Comparison of ENCODE assay signal across 9 cellular contexts in genomic region chr17:76716834-76717205, GRCh38. TPM values are rescaled to one million over a fixed set of nuclear protein-coding genes. Genes with fewer than 3 reads are reported as not detected.
DNase-seq lines count a peak whose midpoint lies in the region; ATAC-seq and TF ChIP-seq lines count a peak whose summit lies in the region.
"Had no signal": no experiment of that assay in that cellular context is flagged by ENCODE, and none has a peak within 500 bp of the region (broad histone marks: within the 10 kb centered on the region; RNA-seq: fewer than 3 reads in every experiment).

No MANE protein-coding gene starts in this region.

- no peak for TF ChIP-seq CTCF in heart right ventricle (IDR thresholded peaks at IDR 0.05)
- TF ChIP-seq CTCF in GM20000 (IDR thresholded peaks at IDR 0.05; ENCODE audit: extremely low read depth, missing control alignments): no peak

- intact Hi-C loops in heart right ventricle (cut with DNase I): loop anchor here in 2 of 10 donors (5.0 to 10.0 kb wide), 2 partner anchors 35 to 162 kb away; no protein-coding TSS in a partner anchor

- peaks cover 17 to 69% (median 55%) of the 10 kb centered on the region in 9 donors for H3K4me1 ChIP-seq in heart right ventricle
- peaks cover 0 to 27% (median 24%) of the 10 kb centered on the region in 5 donors for H3K4me1 ChIP-seq in subcutaneous abdominal adipose tissue (ENCODE audit: control insufficient read depth in 5 of 5, insufficient read depth in 5 of 5, low read length in 5 of 5)

- peak overlapping the region; percentile 91 for H3K27ac Mint-ChIP-seq in activated T-cell treated with anti-CD3 and anti-CD28 coated beads, Interleukin-2, amount 50 U/mL, for 24 hours
- peak overlapping the region; percentile 93 for H3K27ac Mint-ChIP-seq in activated naive CD8-positive, alpha-beta T cell

- no peak for ATAC-seq in activated T-cell treated with anti-CD3 and anti-CD28 coated beads, Interleukin-2, amount 50 U/mL, for 4 hours
- ATAC-seq in heart right ventricle (no peak), GM21619 (IDR thresholded peaks at IDR 0.05; ENCODE audit: unreplicated experiment) (no peak)

- H3K4me1 Mint-ChIP-seq in activated T-cell treated with anti-CD3 and anti-CD28 coated beads, Interleukin-2, amount 50 U/mL, for 24 hours (ENCODE audit: low read depth): peaks cover 57% of the 10 kb centered on the region
- H3K4me1 Mint-ChIP-seq in activated T-cell treated with anti-CD3 and anti-CD28 coated beads, Interleukin-2, amount 50 U/mL, for 4 hours (ENCODE audit: low read depth): peaks cover 41% of the 10 kb centered on the region
- H3K4me1 Mint-ChIP-seq in activated naive CD8-positive, alpha-beta T cell (ENCODE audit: low read depth): peaks cover 50% of the 10 kb centered on the region

- H3K9me3 Mint-ChIP-seq in activated T-cell treated with anti-CD3 and anti-CD28 coated beads, Interleukin-2, amount 50 U/mL, for 24 hours: no peaks in the 10 kb centered on the region
- no peaks in the 10 kb centered on the region for H3K9me3 Mint-ChIP-seq in activated T-cell treated with anti-CD3 and anti-CD28 coated beads, Interleukin-2, amount 50 U/mL, for 4 hours
- no peaks in the 10 kb centered on the region for H3K9me3 Mint-ChIP-seq in activated naive CD8-positive, alpha-beta T cell (ENCODE audit: low read depth)

- WGBS in heart right ventricle, 2 donors: 48 to 49% methylated on average over 6 of the region's 6 CpGs

- H3K4me3 ChIP-seq in heart right ventricle (peak overlapping the region in 1 of 10 donors; percentile 17), subcutaneous abdominal adipose tissue (ENCODE audit: low read depth in 1 of 5, low read length in 5 of 5) (no peak overlapping the region)

- H3K9me3 ChIP-seq in heart right ventricle (no peaks in the 10 kb centered on the region), subcutaneous abdominal adipose tissue (ENCODE audit: control insufficient read depth in 5 of 5, low read length in 5 of 5) (no peaks in the 10 kb centered on the region)

- H3K36me3 ChIP-seq in heart right ventricle: peaks cover 0 to 92% (median 54%) of the 10 kb centered on the region in 9 donors
- H3K36me3 ChIP-seq in subcutaneous abdominal adipose tissue (ENCODE audit: control insufficient read depth in 5 of 5, insufficient read depth in 5 of 5, low read length in 5 of 5): peaks cover 8 to 83% (median 77%) of the 10 kb centered on the region in 5 donors

- peak overlapping the region in 3 of 5 donors; percentile 21 to 75 (median 66) for H3K9ac ChIP-seq in subcutaneous abdominal adipose tissue (ENCODE audit: low read length in 5 of 5)

- no peaks in the 10 kb centered on the region for H3K27me3 Mint-ChIP-seq in activated T-cell treated with anti-CD3 and anti-CD28 coated beads, Interleukin-2, amount 50 U/mL, for 24 hours
- no peaks in the 10 kb centered on the region for H3K27me3 Mint-ChIP-seq in activated T-cell treated with anti-CD3 and anti-CD28 coated beads, Interleukin-2, amount 50 U/mL, for 4 hours (ENCODE audit: low read depth)
- no peaks in the 10 kb centered on the region for H3K27me3 Mint-ChIP-seq in activated naive CD8-positive, alpha-beta T cell

- peak overlapping the region; percentile 51 for H3K4me3 Mint-ChIP-seq in activated T-cell treated with anti-CD3 and anti-CD28 coated beads, Interleukin-2, amount 50 U/mL, for 24 hours
- H3K4me3 Mint-ChIP-seq in activated T-cell treated with anti-CD3 and anti-CD28 coated beads, Interleukin-2, amount 50 U/mL, for 4 hours: no peak overlapping the region
- H3K4me3 Mint-ChIP-seq in activated naive CD8-positive, alpha-beta T cell: peak overlapping the region; percentile 79

- H3K27ac ChIP-seq in heart right ventricle (peak overlapping the region in 9 of 10 donors; percentile 35 to 87 (median 66)), subcutaneous abdominal adipose tissue (ENCODE audit: low read depth, low read length) (peak overlapping the region; percentile 96)
- H3K27ac ChIP-seq: C4-2B had no signal

- no peaks in the 10 kb centered on the region for H3K27me3 ChIP-seq in heart right ventricle
- no peaks in the 10 kb centered on the region for H3K27me3 ChIP-seq in subcutaneous abdominal adipose tissue (ENCODE audit: control insufficient read depth in 5 of 5, insufficient read depth in 4 of 5, low read length in 5 of 5)

- H3K36me3 Mint-ChIP-seq in activated T-cell treated with anti-CD3 and anti-CD28 coated beads, Interleukin-2, amount 50 U/mL, for 24 hours (ENCODE audit: low read depth): peaks cover 90% of the 10 kb centered on the region
- peaks cover 49% of the 10 kb centered on the region for H3K36me3 Mint-ChIP-seq in activated T-cell treated with anti-CD3 and anti-CD28 coated beads, Interleukin-2, amount 50 U/mL, for 4 hours (ENCODE audit: insufficient read depth)
- peaks cover 6% of the 10 kb centered on the region for H3K36me3 Mint-ChIP-seq in activated naive CD8-positive, alpha-beta T cell

- DNase-seq in activated T-cell treated with anti-CD3 and anti-CD28 coated beads, Interleukin-2, amount 50 U/mL, for 24 hours: no peak
- no peak for DNase-seq in activated T-cell treated with anti-CD3 and anti-CD28 coated beads, Interleukin-2, amount 50 U/mL, for 4 hours
- DNase-seq in heart right ventricle (no peak), GM20000 (ENCODE audit: low spot score) (no peak), DMS79 treated with DMSO at 0.1 percent for 48 hours (lab: John Stamatoyannopoulos, UW) (no peak)

RNA-seq across cellular contexts. Expression of gene MXRA7, which starts 6.1 kb away (rescaled TPM):
- 1 to 10 TPM; 2.0 to 2.3 (median 2.0) TPM for total RNA-seq in activated T-cell treated with anti-CD3 and anti-CD28 coated beads, Interleukin-2, amount 50 U/mL, for 4 hours
- total RNA-seq in heart right ventricle: 100 to 1,000 TPM; 298 to 586 (median 488) TPM
- polyA plus RNA-seq in heart right ventricle: 100 to 1,000 TPM; 121 to 199 TPM

RNA-seq across cellular contexts. Expression of gene JMJD6, which starts 9.6 kb away (rescaled TPM):
- total RNA-seq in activated T-cell treated with anti-CD3 and anti-CD28 coated beads, Interleukin-2, amount 50 U/mL, for 4 hours: 10 to 100 TPM; 67.3 to 73.2 (median 68.7) TPM
- 10 to 100 TPM; 34.6 to 79.3 (median 43.2) TPM for total RNA-seq in heart right ventricle
- 10 to 100 TPM; 36.1 to 56.5 TPM for polyA plus RNA-seq in heart right ventricle

RNA-seq across cellular contexts. Expression of gene METTL23, which starts 9.8 kb away (rescaled TPM):
- 10 to 100 TPM; 31.4 to 34.4 (median 31.5) TPM for total RNA-seq in activated T-cell treated with anti-CD3 and anti-CD28 coated beads, Interleukin-2, amount 50 U/mL, for 4 hours
- total RNA-seq in heart right ventricle: 10 to 100 TPM; 18.0 to 29.9 (median 24.7) TPM
- polyA plus RNA-seq in heart right ventricle: 10 to 100 TPM; 24.5 to 41.8 TPM

RNA-seq across cellular contexts. Expression of gene SRSF2, which starts 20.3 kb away (rescaled TPM):
- 100 to 1,000 TPM; 845 to 927 (median 920) TPM for total RNA-seq in activated T-cell treated with anti-CD3 and anti-CD28 coated beads, Interleukin-2, amount 50 U/mL, for 4 hours
- 100 to 1,000 TPM in 1 of 10 donors, 10 to 100 TPM in 9; 58.8 to 103 (median 76.3) TPM for total RNA-seq in heart right ventricle
- polyA plus RNA-seq in heart right ventricle: 100 to 1,000 TPM in 1 of 2 donors, 10 to 100 TPM in 1; 93.4 to 109 TPM

RNA-seq across cellular contexts. Expression of gene MFSD11, which starts 21.1 kb away (rescaled TPM):
- 10 to 100 TPM; 14.6 to 16.6 (median 15.1) TPM for total RNA-seq in activated T-cell treated with anti-CD3 and anti-CD28 coated beads, Interleukin-2, amount 50 U/mL, for 4 hours
- 10 to 100 TPM; 25.1 to 34.4 (median 29.6) TPM for total RNA-seq in heart right ventricle
- polyA plus RNA-seq in heart right ventricle: 10 to 100 TPM in 1 of 2 donors, 1 to 10 TPM in 1; 9.2 to 23.2 TPM

Comparison
In these comparisons a context has a peak if more than half of its experiments do, and no peak if none do; other contexts are left out.
1. RNA of gene MXRA7, which starts 6.1 kb away (total RNA-seq): 298 to 586 TPM in heart right ventricle; 2.0 to 2.3 TPM in activated T-cell treated with anti-CD3 and anti-CD28 coated beads, Interleukin-2, amount 50 U/mL, for 4 hours; every median in the first group is over 10 times any median in the second.